In genomic region chr3:107803170-107803569, GRCh38 we compare ENCODE assay signal across 35 cellular contexts.
"Had no signal": no experiment of that assay in that cellular context is flagged by ENCODE, and none has a peak within 500 bp of the region (broad histone marks: within the 10 kb centered on the region; RNA-seq: fewer than 3 reads in every experiment).

No MANE protein-coding gene starts in this region.

- H3K4me3 Mint-ChIP-seq: activated CD4-positive, alpha-beta memory T cell treated with anti-CD3 and anti-CD28 coated beads for 36 hours; activated CD4-positive, alpha-beta T cell treated with anti-CD3 and anti-CD28 coated beads, Interleukin-2, amount 10 ng/mL, durations not matched to agents 24 days and 14 days; activated CD8-positive, alpha-beta T cell treated with anti-CD3 and anti-CD28 coated beads for 36 hours; activated naive CD4-positive, alpha-beta T cell treated with anti-CD3 and anti-CD28 coated beads for 36 hours; activated naive CD8-positive, alpha-beta T cell treated with anti-CD3 and anti-CD28 coated beads for 36 hours; activated T-cell treated with anti-CD3 and anti-CD28 coated beads, Interleukin-2, amount 50 U/mL, for 4 hours; activated T-cell treated with anti-CD3 and anti-CD28 coated beads, Interleukin-2, amount 50 U/mL, for 72 hours; activated T-helper 1 cell treated with anti-CD3 and anti-CD28 coated beads, Interleukin-12 subunit alpha, Interleukin-12 subunit beta, Interleukin-2, Interleukin-4 antibody, amounts not matched to agents 30 ng/mL and 10 ng/mL and 1 ng/mL, durations not matched to agents 14 hours and 24 hours and 36 hours; T-helper 1 cell treated with Interleukin-12 subunit alpha and Interleukin-12 subunit beta and Interleukin-4 antibody, amounts not matched to agents 30 μg/mL and 1 μg/mL, for 36 hours; T-helper 2 cell treated with Interferon-gamma antibody and Interleukin-4, amounts not matched to agents 5 μg/mL and 100 μg/mL, for 36 hours had no signal

- H3K9me3 ChIP-seq: adrenal gland, body of pancreas, breast epithelium had no signal

- H3K27ac ChIP-seq: adrenal gland, body of pancreas, brain microvascular endothelial cell, breast epithelium, VCaP had no signal

- ATAC-seq: activated CD4-positive, CD25-positive, alpha-beta regulatory T cell treated with anti-CD3 and anti-CD28 coated beads, Interleukin-2, amount 50 U/mL, for 24 hours; activated CD8-positive, alpha-beta T cell treated with anti-CD3 and anti-CD28 coated beads for 36 hours; activated naive CD4-positive, alpha-beta T cell treated with anti-CD3 and anti-CD28 coated beads, Interleukin-2, amount 50 U/mL, for 72 hours; activated T-cell treated with anti-CD3 and anti-CD28 coated beads, Interleukin-2, amount 50 U/mL, for 4 hours; activated T-cell treated with anti-CD3 and anti-CD28 coated beads, Interleukin-2, amount 50 U/mL, for 72 hours; body of pancreas had no signal

- H3K4me3 ChIP-seq: adrenal gland, body of pancreas, breast epithelium had no signal

- H3K9me3 Mint-ChIP-seq: activated CD4-positive, alpha-beta memory T cell treated with anti-CD3 and anti-CD28 coated beads for 36 hours; activated CD4-positive, alpha-beta T cell treated with anti-CD3 and anti-CD28 coated beads, Interleukin-2, amount 10 ng/mL, durations not matched to agents 24 days and 14 days; activated CD8-positive, alpha-beta T cell treated with anti-CD3 and anti-CD28 coated beads for 36 hours; activated naive CD4-positive, alpha-beta T cell treated with anti-CD3 and anti-CD28 coated beads for 36 hours; activated naive CD4-positive, alpha-beta T cell treated with anti-CD3 and anti-CD28 coated beads, Interleukin-2, amount 50 U/mL, for 72 hours; activated naive CD8-positive, alpha-beta T cell treated with anti-CD3 and anti-CD28 coated beads for 36 hours; activated T-cell treated with anti-CD3 and anti-CD28 coated beads, Interleukin-2, amount 50 U/mL, for 4 hours; activated T-cell treated with anti-CD3 and anti-CD28 coated beads, Interleukin-2, amount 50 U/mL, for 72 hours; activated T-helper 1 cell treated with anti-CD3 and anti-CD28 coated beads, Interleukin-12 subunit alpha, Interleukin-12 subunit beta, Interleukin-2, Interleukin-4 antibody, amounts not matched to agents 30 ng/mL and 10 ng/mL and 1 ng/mL, durations not matched to agents 14 hours and 24 hours and 36 hours; activated T-helper 2 cell treated with anti-CD3 and anti-CD28 coated beads, Interferon-gamma antibody, Interleukin-2, Interleukin-4, amounts not matched to agents 10 μg/mL and 5 μg/mL and 100 μg/mL, durations not matched to agents 14 hours and 24 hours and 36 hours; T-helper 1 cell treated with Interleukin-12 subunit alpha and Interleukin-12 subunit beta and Interleukin-4 antibody, amounts not matched to agents 30 μg/mL and 1 μg/mL, for 36 hours; T-helper 2 cell treated with Interferon-gamma antibody and Interleukin-4, amounts not matched to agents 5 μg/mL and 100 μg/mL, for 36 hours had no signal

- H3K27me3 ChIP-seq: adrenal gland, body of pancreas, brain microvascular endothelial cell, breast epithelium had no signal

- H3K27ac Mint-ChIP-seq: activated CD4-positive, alpha-beta memory T cell treated with anti-CD3 and anti-CD28 coated beads for 36 hours; activated CD4-positive, alpha-beta T cell treated with anti-CD3 and anti-CD28 coated beads, Interleukin-2, amount 10 ng/mL, durations not matched to agents 24 days and 14 days; activated CD8-positive, alpha-beta T cell treated with anti-CD3 and anti-CD28 coated beads for 36 hours; activated naive CD4-positive, alpha-beta T cell treated with anti-CD3 and anti-CD28 coated beads for 36 hours; activated T-cell treated with anti-CD3 and anti-CD28 coated beads, Interleukin-2, amount 50 U/mL, for 72 hours; activated T-helper 1 cell treated with anti-CD3 and anti-CD28 coated beads, Interleukin-12 subunit alpha, Interleukin-12 subunit beta, Interleukin-2, Interleukin-4 antibody, amounts not matched to agents 30 ng/mL and 10 ng/mL and 1 ng/mL, durations not matched to agents 14 hours and 24 hours and 36 hours; activated T-helper 2 cell treated with anti-CD3 and anti-CD28 coated beads, Interferon-gamma antibody, Interleukin-2, Interleukin-4, amounts not matched to agents 10 μg/mL and 5 μg/mL and 100 μg/mL, durations not matched to agents 14 hours and 24 hours and 36 hours; T-helper 1 cell treated with Interleukin-12 subunit alpha and Interleukin-12 subunit beta and Interleukin-4 antibody, amounts not matched to agents 30 μg/mL and 1 μg/mL, for 36 hours; T-helper 2 cell treated with Interferon-gamma antibody and Interleukin-4, amounts not matched to agents 5 μg/mL and 100 μg/mL, for 36 hours had no signal

- H3K4me1 ChIP-seq: body of pancreas, breast epithelium had no signal

- H3K27me3 Mint-ChIP-seq: activated CD4-positive, alpha-beta memory T cell treated with anti-CD3 and anti-CD28 coated beads for 36 hours; activated CD4-positive, alpha-beta T cell treated with anti-CD3 and anti-CD28 coated beads, Interleukin-2, amount 10 ng/mL, durations not matched to agents 24 days and 14 days; activated CD8-positive, alpha-beta T cell treated with anti-CD3 and anti-CD28 coated beads for 36 hours; activated naive CD8-positive, alpha-beta T cell treated with anti-CD3 and anti-CD28 coated beads for 36 hours had no signal

- H3K4me1 Mint-ChIP-seq: activated CD4-positive, alpha-beta T cell treated with anti-CD3 and anti-CD28 coated beads, Interleukin-2, amount 10 ng/mL, durations not matched to agents 24 days and 14 days; activated naive CD8-positive, alpha-beta T cell treated with anti-CD3 and anti-CD28 coated beads for 36 hours had no signal

- DNase-seq: activated CD4-positive, alpha-beta memory T cell treated with anti-CD3 and anti-CD28 coated beads for 36 hours; activated CD4-positive, alpha-beta T cell treated with anti-CD3 and anti-CD28 coated beads for 4 hours; activated CD4-positive, alpha-beta T cell treated with anti-CD3 and anti-CD28 coated beads, Interleukin-2, amount 50 U/mL, for 1 hour; activated CD4-positive, alpha-beta T cell treated with anti-CD3 and anti-CD28 coated beads, Interleukin-2, amount 50 U/mL, for 4 hours; activated CD4-positive, CD25-positive, alpha-beta regulatory T cell; activated CD8-positive, alpha-beta memory T cell treated with anti-CD3 and anti-CD28 coated beads, Interleukin-2, amount 50 U/mL, for 4 hours; activated CD8-positive, alpha-beta T cell treated with anti-CD3 and anti-CD28 coated beads for 36 hours; activated effector memory CD4-positive, alpha-beta T cell treated with Interleukin-2 at 50 U/mL for 16 hours; activated gamma-delta T cell; activated naive CD4-positive, alpha-beta T cell; activated naive CD4-positive, alpha-beta T cell treated with anti-CD3 and anti-CD28 coated beads for 36 hours; activated naive CD4-positive, alpha-beta T cell treated with anti-CD3 and anti-CD28 coated beads, Interleukin-2, amount 50 U/mL, for 16 hours; activated naive CD8-positive, alpha-beta T cell treated with anti-CD3 and anti-CD28 coated beads for 36 hours; activated T-cell treated with anti-CD3 and anti-CD28 coated beads for 4 hours; activated T-cell treated with anti-CD3 and anti-CD28 coated beads, Interleukin-2, amount 50 U/mL, for 1 hour; activated T-cell treated with anti-CD3 and anti-CD28 coated beads, Interleukin-2, amount 50 U/mL, for 4 hours; activated T-cell treated with anti-CD3 and anti-CD28 coated beads, Interleukin-2, amount 50 U/mL, for 72 hours; adrenal gland; amniotic stem cell; aorta; body of pancreas; brain microvascular endothelial cell; central memory CD4-positive, alpha-beta T cell; T-helper 1 cell; T-helper 2 cell; T-helper 9 cell had no signal
